21 cellular contexts compared by ENCODE assay signal in the genomic region with DNA sequence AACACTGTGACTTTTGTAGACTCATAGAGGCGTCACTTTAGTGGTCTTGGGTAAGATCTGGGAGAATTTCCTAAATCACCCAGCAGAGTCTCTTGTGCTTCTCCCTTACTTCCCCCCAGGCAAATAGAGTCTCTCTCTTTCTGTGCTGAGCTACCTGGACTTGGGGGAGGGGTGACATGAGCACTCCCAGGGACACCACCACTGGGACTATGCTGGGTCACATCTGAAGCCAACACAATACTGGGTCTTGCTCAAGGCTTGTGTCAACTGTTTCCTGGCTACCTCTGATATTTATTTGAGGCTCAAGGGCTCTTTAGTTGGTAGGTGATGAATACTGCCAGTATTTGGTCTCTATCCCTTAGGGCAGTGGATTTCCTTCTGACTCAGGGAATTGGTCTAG.
"Had no signal": no experiment of that assay in that cellular context is flagged by ENCODE, and none has a peak within 500 bp of the region (broad histone marks: within the 10 kb centered on the region; RNA-seq: fewer than 3 reads in every experiment).

No MANE protein-coding gene starts in this region.

- ATAC-seq: activated CD8-positive, alpha-beta T cell treated with anti-CD3 and anti-CD28 coated beads, Interleukin-2, amount 10 ng/mL, durations not matched to agents 7 days and 5 days; T-helper 17 cell; WTC11 had no signal

- H3K27ac ChIP-seq: breast epithelium had no signal

- H3K9me3 ChIP-seq: breast epithelium had no signal

- H3K27me3 ChIP-seq: breast epithelium had no signal

- H3K4me1 ChIP-seq: breast epithelium had no signal

- H3K4me3 ChIP-seq: breast epithelium had no signal

- DNase-seq: activated CD4-positive, alpha-beta T cell treated with anti-CD3 and anti-CD28 coated beads for 48 hours; activated CD4-positive, alpha-beta T cell treated with anti-CD3 and anti-CD28 coated beads, Interleukin-2, amount 50 U/mL, for 4 hours; activated CD4-positive, CD25-positive, alpha-beta regulatory T cell treated with anti-CD3 and anti-CD28 coated beads, Interleukin-2, amount 50 U/mL, for 72 hours; activated CD8-positive, alpha-beta memory T cell treated with anti-CD3 and anti-CD28 coated beads, Interleukin-2, amount 50 U/mL, for 48 hours; activated CD8-positive, alpha-beta T cell treated with anti-CD3 and anti-CD28 coated beads, Interleukin-2, amount 10 ng/mL, durations not matched to agents 7 days and 5 days; activated naive CD4-positive, alpha-beta T cell; activated T-cell treated with anti-CD3 and anti-CD28 coated beads, Interleukin-2, amount 50 U/mL, for 1 hour; aorta; central memory CD4-positive, alpha-beta T cell; MM.1S; NCI-H1694; NCI-H2081; NCI-H2171; NCI-H2227 treated with DMSO at 0.1 percent for 48 hours; NCI-H524; NCI-H748 treated with DMSO at 0.1 percent for 48 hours; SIG-M5; T-helper 17 cell; T-helper 9 cell had no signal

- H3K36me3 ChIP-seq: breast epithelium had no signal
